8 cellular contexts compared by ENCODE assay signal in the genomic region with DNA sequence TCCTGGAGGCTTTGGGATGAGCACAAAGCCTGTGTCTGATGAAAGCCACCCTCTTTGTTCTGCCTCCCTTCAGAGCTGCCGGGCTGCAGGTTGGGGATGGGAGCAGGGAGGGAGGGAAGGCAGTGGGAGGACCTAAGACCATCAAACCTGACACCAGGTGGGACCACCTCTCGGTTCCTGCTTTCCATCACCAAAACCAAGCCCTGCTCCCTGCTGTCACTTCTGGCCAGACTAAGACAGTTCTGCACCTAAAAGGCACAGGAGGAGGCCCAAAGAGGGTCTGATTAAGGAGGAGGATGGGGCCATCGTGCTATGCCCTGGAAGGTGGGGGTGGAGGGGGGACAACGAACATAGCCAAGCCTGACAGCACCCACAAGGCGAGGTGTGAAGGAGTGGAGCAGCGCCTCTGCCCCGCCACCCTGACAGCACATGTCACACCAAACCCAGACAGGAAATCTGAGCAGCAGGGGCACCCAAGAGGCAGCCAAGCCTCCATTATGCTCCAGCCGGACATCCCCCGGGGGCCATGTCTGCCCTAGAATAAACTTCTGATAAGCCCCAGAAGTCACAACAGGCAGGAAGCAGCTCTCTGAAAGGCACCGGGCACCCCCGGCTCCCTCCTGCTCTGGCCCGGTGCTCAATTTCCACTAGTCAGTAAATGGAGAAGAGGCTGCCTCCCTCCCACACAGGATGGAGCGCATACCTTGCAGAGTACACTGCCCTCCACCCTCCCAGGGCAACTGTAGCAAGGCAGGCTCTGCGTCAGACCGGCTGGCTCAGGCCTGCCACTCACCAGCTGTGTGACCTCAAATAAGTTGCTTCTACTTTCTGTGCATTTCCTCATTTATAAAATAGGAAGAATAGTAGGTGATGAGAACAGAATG. TPM values are rescaled to one million over a fixed set of nuclear protein-coding genes. Genes with fewer than 3 reads are reported as not detected.
DNase-seq lines count a peak whose midpoint lies in the region; ATAC-seq and TF ChIP-seq lines count a peak whose summit lies in the region.

No MANE protein-coding gene starts in this region.

- no peak overlapping the region for H3K9ac ChIP-seq in NT2/D1 (ENCODE audit: insufficient read length, low read depth)

- peaks cover 31% of the 10 kb centered on the region for H3K36me3 ChIP-seq in NT2/D1 (ENCODE audit: insufficient read depth, insufficient read length, low read length)
- H3K36me3 ChIP-seq in right lobe of liver, result no peaks in the 10 kb centered on the region
- H3K36me3 ChIP-seq in suprapubic skin, result no peaks in the 10 kb centered on the region

- H3K9me3 ChIP-seq in NT2/D1 (ENCODE audit: insufficient read depth, low read length) (no peaks in the 10 kb centered on the region), right lobe of liver (no peaks in the 10 kb centered on the region), suprapubic skin (no peaks in the 10 kb centered on the region)

- peak; percentile 17 for TF ChIP-seq EP300 in suprapubic skin (IDR thresholded peaks at IDR 0.05)

- intact Hi-C loops in right lobe of liver (cut with DNase I), result no loop called here

- H3K4me3 ChIP-seq in NT2/D1 (ENCODE audit: insufficient read length, low read depth), result no peak overlapping the region
- no peak overlapping the region for H3K4me3 ChIP-seq in cardiac fibroblast (replicated peaks in 1 of 2; ENCODE audit: low read depth in 2 of 2, low read length in 2 of 2)
- no peak overlapping the region for H3K4me3 ChIP-seq in right lobe of liver
- H3K4me3 ChIP-seq in suprapubic skin, result no peak overlapping the region

- WGBS in right lobe of liver (ENCODE audit: insufficient coverage, low coverage, low lambda C conversion rate, missing lambda C conversion rate), result 38% methylated on average over 4 of the region's 15 CpGs
- WGBS in suprapubic skin, result 38% methylated on average over 11 of the region's 15 CpGs

- in situ Hi-C loops in GM13977 (cut with MboI; ENCODE audit: low pct_unique_long_range_greater_than_20kb, low sequenced_read_pairs, unreplicated experiment), result no loop called here

- no peaks in the 10 kb centered on the region for H3K27me3 ChIP-seq in NT2/D1 (ENCODE audit: insufficient read depth, insufficient read length)
- no peaks in the 10 kb centered on the region for H3K27me3 ChIP-seq in right lobe of liver
- H3K27me3 ChIP-seq in suprapubic skin, result no peaks in the 10 kb centered on the region

- H3K4me1 ChIP-seq in NT2/D1 (ENCODE audit: insufficient read depth, insufficient read length), result peaks cover 33% of the 10 kb centered on the region
- H3K4me1 ChIP-seq in right lobe of liver, result no peaks in the 10 kb centered on the region
- peaks cover 40% of the 10 kb centered on the region for H3K4me1 ChIP-seq in suprapubic skin

- H3K27ac ChIP-seq in right lobe of liver (no peak overlapping the region), suprapubic skin (no peak overlapping the region)

- peak; percentile 40 for ATAC-seq in HG02571 (IDR thresholded peaks at IDR 0.05; ENCODE audit: unreplicated experiment)
- ATAC-seq in right lobe of liver, result peak; percentile 50 to 62 (median 60)

- TF ChIP-seq POLR2A in right lobe of liver (IDR thresholded peaks at IDR 0.05), result no peak
- TF ChIP-seq POLR2A in suprapubic skin (IDR thresholded peaks at IDR 0.05), result no peak

- TF ChIP-seq CTCF in GM13977 (IDR thresholded peaks at IDR 0.05; ENCODE audit: extremely low read depth, insufficient read depth, missing control alignments), result no peak
- TF ChIP-seq CTCF in cardiac fibroblast (IDR thresholded peaks at IDR 0.05; ENCODE audit: low read depth, low read length), result no peak
- no peak for TF ChIP-seq CTCF in right lobe of liver (IDR thresholded peaks at IDR 0.05)
- TF ChIP-seq CTCF in suprapubic skin (IDR thresholded peaks at IDR 0.05), result no peak

- DNase-seq in GM13977 (ENCODE audit: low spot score), result peak; percentile 46
- peak; percentile 70 for DNase-seq in NT2/D1 (ENCODE audit: low read depth, low spot score)
- peak; percentile 57 to 80 for DNase-seq in cardiac fibroblast (ENCODE audit: low read depth in 2 of 2)
- no peak for DNase-seq in right lobe of liver
- DNase-seq in suprapubic skin (ENCODE audit: low spot score in 2 of 2), result no peak
- DNase-seq in NCI-H1930 (lab: John Stamatoyannopoulos, UW), result no peak
- no peak for DNase-seq in SHP77 treated with DMSO at 0.1 percent for 48 hours (lab: John Stamatoyannopoulos, UW)

RNA-seq across cellular contexts. Expression of a gene that starts 48.9 kb away (rescaled TPM):
- total RNA-seq in right lobe of liver (1 to 10 TPM; 5.6 to 8.8 (median 7.6) TPM), suprapubic skin (100 to 1,000 TPM; 117 to 196 (median 147) TPM)

Comparison
In these comparisons a context has a peak if more than half of its experiments do, and no peak if none do; other contexts are left out.
1. DNase-seq: peak in GM13977 (single experiment), NT2/D1 (single experiment) and cardiac fibroblast (2 of 2); none in right lobe of liver (0 of 3), suprapubic skin (0 of 2), NCI-H1930 (0 of 2) and SHP77 treated with DMSO at 0.1 percent for 48 hours (single experiment).
2. RNA of a gene that starts 48.9 kb away (total RNA-seq): 117 to 196 TPM in suprapubic skin; 5.6 to 8.8 TPM in right lobe of liver; every median in the first group is over 10 times any median in the second.